ENCODE assay signal across 1 cellular context in the genomic region with DNA sequence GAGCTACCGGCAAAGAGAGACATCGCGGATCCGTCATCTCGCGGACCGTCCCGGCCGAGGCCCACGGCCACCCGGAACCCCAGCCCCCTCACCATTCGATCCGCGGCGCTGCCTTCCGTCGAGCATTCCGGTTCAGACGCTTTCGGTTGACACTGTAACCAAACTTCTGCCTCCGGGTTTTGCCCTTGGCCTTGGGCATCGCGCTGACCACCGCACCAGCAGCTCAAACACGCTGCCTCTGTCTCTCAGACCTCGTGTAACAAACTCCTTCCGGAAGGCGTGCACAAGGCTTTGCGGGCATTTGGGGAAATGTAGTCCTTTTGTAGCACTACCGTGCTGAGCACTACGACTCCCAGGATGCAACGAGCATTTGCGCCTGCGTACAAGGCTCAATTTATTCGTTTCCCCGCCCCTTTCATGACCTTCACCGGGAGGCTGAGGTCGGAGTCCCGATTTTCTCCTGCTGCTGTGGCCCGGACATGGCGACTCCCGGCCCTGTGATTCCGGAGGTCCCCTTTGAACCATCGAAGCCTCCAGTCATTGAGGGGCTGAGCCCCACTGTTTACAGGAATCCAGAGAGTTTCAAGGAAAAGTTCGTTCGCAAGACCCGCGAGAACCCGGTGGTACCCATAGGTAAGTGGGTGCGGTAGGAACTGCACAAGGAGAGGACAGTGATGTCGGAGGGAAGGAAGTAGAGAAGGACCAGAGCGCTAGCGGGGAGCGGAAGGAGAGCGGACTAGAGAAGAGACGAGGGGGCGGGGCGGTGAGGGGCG.
TF ChIP-seq lines count a peak whose summit lies in the region.

A gene with protein sequence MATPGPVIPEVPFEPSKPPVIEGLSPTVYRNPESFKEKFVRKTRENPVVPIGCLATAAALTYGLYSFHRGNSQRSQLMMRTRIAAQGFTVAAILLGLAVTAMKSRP (plus strand): TSS at position 411 of the 773 bp plus-strand sequence. CDS start 69 bp downstream, at position 480.
A gene with protein sequence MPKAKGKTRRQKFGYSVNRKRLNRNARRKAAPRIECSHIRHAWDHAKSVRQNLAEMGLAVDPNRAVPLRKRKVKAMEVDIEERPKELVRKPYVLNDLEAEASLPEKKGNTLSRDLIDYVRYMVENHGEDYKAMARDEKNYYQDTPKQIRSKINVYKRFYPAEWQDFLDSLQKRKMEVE (minus strand): TSS at position 258 of the 773 bp plus-strand sequence. CDS start 59 bp downstream, at position 199.

TF ChIP-seq in HepG2, 621 proteins besides CTCF, POLR2A, EP300 and RAD21 (continued from another document and continues in another):
- TF ChIP-seq NAIF1 (CRISPR knock-in tag; IDR thresholded peaks at IDR 0.05; ENCODE audit: borderline replicate concordance): peak; percentile 19
- no peak for TF ChIP-seq SCMH1 (CRISPR knock-in tag; IDR thresholded peaks at IDR 0.05; ENCODE audit: borderline replicate concordance)
- peak; percentile 82 for TF ChIP-seq KLF11 (CRISPR knock-in tag; IDR thresholded peaks at IDR 0.05)
- TF ChIP-seq ZNF83 (CRISPR knock-in tag; IDR thresholded peaks at IDR 0.05; ENCODE audit: borderline replicate concordance): no peak
- TF ChIP-seq, protein P1, sequence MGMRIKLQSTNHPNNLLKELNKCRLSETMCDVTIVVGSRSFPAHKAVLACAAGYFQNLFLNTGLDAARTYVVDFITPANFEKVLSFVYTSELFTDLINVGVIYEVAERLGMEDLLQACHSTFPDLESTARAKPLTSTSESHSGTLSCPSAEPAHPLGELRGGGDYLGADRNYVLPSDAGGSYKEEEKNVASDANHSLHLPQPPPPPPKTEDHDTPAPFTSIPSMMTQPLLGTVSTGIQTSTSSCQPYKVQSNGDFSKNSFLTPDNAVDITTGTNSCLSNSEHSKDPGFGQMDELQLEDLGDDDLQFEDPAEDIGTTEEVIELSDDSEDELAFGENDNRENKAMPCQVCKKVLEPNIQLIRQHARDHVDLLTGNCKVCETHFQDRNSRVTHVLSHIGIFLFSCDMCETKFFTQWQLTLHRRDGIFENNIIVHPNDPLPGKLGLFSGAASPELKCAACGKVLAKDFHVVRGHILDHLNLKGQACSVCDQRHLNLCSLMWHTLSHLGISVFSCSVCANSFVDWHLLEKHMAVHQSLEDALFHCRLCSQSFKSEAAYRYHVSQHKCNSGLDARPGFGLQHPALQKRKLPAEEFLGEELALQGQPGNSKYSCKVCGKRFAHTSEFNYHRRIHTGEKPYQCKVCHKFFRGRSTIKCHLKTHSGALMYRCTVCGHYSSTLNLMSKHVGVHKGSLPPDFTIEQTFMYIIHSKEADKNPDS (CRISPR knock-in tag; IDR thresholded peaks at IDR 0.05): 0 out of 2 replicates have a peak, but pooled peaks have one; percentile 76
- TF ChIP-seq ZNF562 (CRISPR knock-in tag; IDR thresholded peaks at IDR 0.05; ENCODE audit: borderline replicate concordance): no peak
- no peak for TF ChIP-seq ETS1 (CRISPR knock-in tag; IDR thresholded peaks at IDR 0.05)
- no peak; the same call in none of the 2 replicates for TF ChIP-seq ATF7-NPFF (CRISPR knock-in tag; IDR thresholded peaks at IDR 0.05; ENCODE audit: low read depth)
- no peak for TF ChIP-seq ZBTB37 (CRISPR knock-in tag; IDR thresholded peaks at IDR 0.05)
- no peak for TF ChIP-seq NFIB (CRISPR knock-in tag; IDR thresholded peaks at IDR 0.05; ENCODE audit: borderline replicate concordance)
- no peak for TF ChIP-seq SMC3 (IDR thresholded peaks at IDR 0.05; ENCODE audit: low read length)
- peak; percentile 78 for TF ChIP-seq SP2 (CRISPR knock-in tag; IDR thresholded peaks at IDR 0.05)
- TF ChIP-seq ZNF224 (CRISPR knock-in tag; IDR thresholded peaks at IDR 0.05): peak; percentile 91; the same call in 1 of the 2 replicates
- TF ChIP-seq ATF7 (IDR thresholded peaks at IDR 0.05): no peak
- peak; percentile 74; the same call in 1 of the 2 replicates for TF ChIP-seq ATF7 (CRISPR knock-in tag; IDR thresholded peaks at IDR 0.05)
- TF ChIP-seq CC2D1A (CRISPR knock-in tag; IDR thresholded peaks at IDR 0.05): no peak
- peak; percentile 86; the same call in 1 of the 2 replicates for TF ChIP-seq ZNF274 (CRISPR knock-in tag; IDR thresholded peaks at IDR 0.05)
- TF ChIP-seq, protein P2, sequence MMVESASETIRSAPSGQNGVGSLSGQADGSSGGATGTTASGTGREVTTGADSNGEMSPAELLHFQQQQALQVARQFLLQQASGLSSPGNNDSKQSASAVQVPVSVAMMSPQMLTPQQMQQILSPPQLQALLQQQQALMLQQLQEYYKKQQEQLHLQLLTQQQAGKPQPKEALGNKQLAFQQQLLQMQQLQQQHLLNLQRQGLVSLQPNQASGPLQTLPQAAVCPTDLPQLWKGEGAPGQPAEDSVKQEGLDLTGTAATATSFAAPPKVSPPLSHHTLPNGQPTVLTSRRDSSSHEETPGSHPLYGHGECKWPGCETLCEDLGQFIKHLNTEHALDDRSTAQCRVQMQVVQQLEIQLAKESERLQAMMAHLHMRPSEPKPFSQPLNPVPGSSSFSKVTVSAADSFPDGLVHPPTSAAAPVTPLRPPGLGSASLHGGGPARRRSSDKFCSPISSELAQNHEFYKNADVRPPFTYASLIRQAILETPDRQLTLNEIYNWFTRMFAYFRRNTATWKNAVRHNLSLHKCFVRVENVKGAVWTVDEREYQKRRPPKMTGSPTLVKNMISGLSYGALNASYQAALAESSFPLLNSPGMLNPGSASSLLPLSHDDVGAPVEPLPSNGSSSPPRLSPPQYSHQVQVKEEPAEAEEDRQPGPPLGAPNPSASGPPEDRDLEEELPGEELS (CRISPR knock-in tag; IDR thresholded peaks at IDR 0.05): no peak
- peak; percentile 95 for TF ChIP-seq ZNF230 (CRISPR knock-in tag; IDR thresholded peaks at IDR 0.05)
- TF ChIP-seq ZNF512B (CRISPR knock-in tag; IDR thresholded peaks at IDR 0.05; ENCODE audit: borderline replicate concordance): peak; percentile 72; the same call in 1 of the 2 replicates
- peak; percentile 56 for TF ChIP-seq ZNF883 (CRISPR knock-in tag; IDR thresholded peaks at IDR 0.05; ENCODE audit: not compliant biosample characterization)
- no peak for TF ChIP-seq PTBP1 (IDR thresholded peaks at IDR 0.05; ENCODE audit: low read depth, low read length, poor library complexity, severe bottlenecking)
- TF ChIP-seq ZNF577 (CRISPR knock-in tag; IDR thresholded peaks at IDR 0.05; ENCODE audit: borderline replicate concordance, low read depth): no peak
- TF ChIP-seq CCAR2 (optimal IDR thresholded peaks at IDR 0.05; ENCODE audit: low read depth, low read length): no peak
- TF ChIP-seq ZNF749 (CRISPR knock-in tag; IDR thresholded peaks at IDR 0.05; ENCODE audit: borderline replicate concordance): no peak
- TF ChIP-seq YEATS4 (CRISPR knock-in tag; IDR thresholded peaks at IDR 0.05; ENCODE audit: borderline replicate concordance): peak; percentile 88
- no peak for TF ChIP-seq CBX1 (IDR thresholded peaks at IDR 0.05; ENCODE audit: low read depth)
- TF ChIP-seq, protein P3, sequence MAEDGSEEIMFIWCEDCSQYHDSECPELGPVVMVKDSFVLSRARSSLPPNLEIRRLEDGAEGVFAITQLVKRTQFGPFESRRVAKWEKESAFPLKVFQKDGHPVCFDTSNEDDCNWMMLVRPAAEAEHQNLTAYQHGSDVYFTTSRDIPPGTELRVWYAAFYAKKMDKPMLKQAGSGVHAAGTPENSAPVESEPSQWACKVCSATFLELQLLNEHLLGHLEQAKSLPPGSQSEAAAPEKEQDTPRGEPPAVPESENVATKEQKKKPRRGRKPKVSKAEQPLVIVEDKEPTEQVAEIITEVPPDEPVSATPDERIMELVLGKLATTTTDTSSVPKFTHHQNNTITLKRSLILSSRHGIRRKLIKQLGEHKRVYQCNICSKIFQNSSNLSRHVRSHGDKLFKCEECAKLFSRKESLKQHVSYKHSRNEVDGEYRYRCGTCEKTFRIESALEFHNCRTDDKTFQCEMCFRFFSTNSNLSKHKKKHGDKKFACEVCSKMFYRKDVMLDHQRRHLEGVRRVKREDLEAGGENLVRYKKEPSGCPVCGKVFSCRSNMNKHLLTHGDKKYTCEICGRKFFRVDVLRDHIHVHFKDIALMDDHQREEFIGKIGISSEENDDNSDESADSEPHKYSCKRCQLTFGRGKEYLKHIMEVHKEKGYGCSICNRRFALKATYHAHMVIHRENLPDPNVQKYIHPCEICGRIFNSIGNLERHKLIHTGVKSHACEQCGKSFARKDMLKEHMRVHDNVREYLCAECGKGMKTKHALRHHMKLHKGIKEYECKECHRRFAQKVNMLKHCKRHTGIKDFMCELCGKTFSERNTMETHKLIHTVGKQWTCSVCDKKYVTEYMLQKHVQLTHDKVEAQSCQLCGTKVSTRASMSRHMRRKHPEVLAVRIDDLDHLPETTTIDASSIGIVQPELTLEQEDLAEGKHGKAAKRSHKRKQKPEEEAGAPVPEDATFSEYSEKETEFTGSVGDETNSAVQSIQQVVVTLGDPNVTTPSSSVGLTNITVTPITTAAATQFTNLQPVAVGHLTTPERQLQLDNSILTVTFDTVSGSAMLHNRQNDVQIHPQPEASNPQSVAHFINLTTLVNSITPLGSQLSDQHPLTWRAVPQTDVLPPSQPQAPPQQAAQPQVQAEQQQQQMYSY (CRISPR knock-in tag; IDR thresholded peaks at IDR 0.05): peak; percentile 92
- peak; percentile 91 for TF ChIP-seq ZNF510 (CRISPR knock-in tag; IDR thresholded peaks at IDR 0.05; ENCODE audit: low read depth)
- no peak for TF ChIP-seq ZNF431 (CRISPR knock-in tag; IDR thresholded peaks at IDR 0.05; ENCODE audit: borderline replicate concordance, low read depth)
- peak; percentile 79 for TF ChIP-seq ZNF639 (CRISPR knock-in tag; conservative IDR thresholded peaks at IDR 0.05)
- peak; percentile 82 for TF ChIP-seq ZNF232 (CRISPR knock-in tag; IDR thresholded peaks at IDR 0.05; ENCODE audit: borderline replicate concordance)
- TF ChIP-seq, protein P4, sequence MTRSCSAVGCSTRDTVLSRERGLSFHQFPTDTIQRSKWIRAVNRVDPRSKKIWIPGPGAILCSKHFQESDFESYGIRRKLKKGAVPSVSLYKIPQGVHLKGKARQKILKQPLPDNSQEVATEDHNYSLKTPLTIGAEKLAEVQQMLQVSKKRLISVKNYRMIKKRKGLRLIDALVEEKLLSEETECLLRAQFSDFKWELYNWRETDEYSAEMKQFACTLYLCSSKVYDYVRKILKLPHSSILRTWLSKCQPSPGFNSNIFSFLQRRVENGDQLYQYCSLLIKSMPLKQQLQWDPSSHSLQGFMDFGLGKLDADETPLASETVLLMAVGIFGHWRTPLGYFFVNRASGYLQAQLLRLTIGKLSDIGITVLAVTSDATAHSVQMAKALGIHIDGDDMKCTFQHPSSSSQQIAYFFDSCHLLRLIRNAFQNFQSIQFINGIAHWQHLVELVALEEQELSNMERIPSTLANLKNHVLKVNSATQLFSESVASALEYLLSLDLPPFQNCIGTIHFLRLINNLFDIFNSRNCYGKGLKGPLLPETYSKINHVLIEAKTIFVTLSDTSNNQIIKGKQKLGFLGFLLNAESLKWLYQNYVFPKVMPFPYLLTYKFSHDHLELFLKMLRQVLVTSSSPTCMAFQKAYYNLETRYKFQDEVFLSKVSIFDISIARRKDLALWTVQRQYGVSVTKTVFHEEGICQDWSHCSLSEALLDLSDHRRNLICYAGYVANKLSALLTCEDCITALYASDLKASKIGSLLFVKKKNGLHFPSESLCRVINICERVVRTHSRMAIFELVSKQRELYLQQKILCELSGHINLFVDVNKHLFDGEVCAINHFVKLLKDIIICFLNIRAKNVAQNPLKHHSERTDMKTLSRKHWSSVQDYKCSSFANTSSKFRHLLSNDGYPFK (CRISPR knock-in tag; IDR thresholded peaks at IDR 0.05; ENCODE audit: borderline replicate concordance): peak; percentile 96
- no peak for TF ChIP-seq TCF12 (IDR thresholded peaks at IDR 0.05)
- TF ChIP-seq TCF12 (CRISPR knock-in tag; IDR thresholded peaks at IDR 0.05): no peak
- TF ChIP-seq MEIS2 (CRISPR knock-in tag; IDR thresholded peaks at IDR 0.05): no peak; the same call in 1 of the 2 replicates
- TF ChIP-seq GATAD2A (CRISPR knock-in tag; IDR thresholded peaks at IDR 0.05): 0 out of 2 replicates have a peak, but pooled peaks have one; percentile 20
